In genomic region chr2:233349005-233349998, GRCh38 we compare ENCODE assay signal across 8 cellular contexts.
A peak's percentile ranks its signal among the peaks of the same experiment; 100 is the strongest.
DNase-seq lines count a peak whose midpoint lies in the region; ATAC-seq, FAIRE-seq and TF ChIP-seq lines count a peak whose summit lies in the region.

No MANE protein-coding gene starts in this region.

- peak; percentile 54 for ATAC-seq in GM21515 (IDR thresholded peaks at IDR 0.05; ENCODE audit: unreplicated experiment)

- H3K4me3 ChIP-seq in GM12865 (ENCODE audit: low read depth, low read length), result no peak overlapping the region

- TF ChIP-seq CTCF in GM12865 (IDR thresholded peaks at IDR 0.05; ENCODE audit: insufficient read depth, low read depth, low read length, missing control alignments), result no peak

- DNase-seq in GM12865 (ENCODE audit: low read depth) (peak; percentile 84), NCI-H69 (lab: John Stamatoyannopoulos, UW) (peak; percentile 80), hippocampal formation (lab: John Stamatoyannopoulos, UW) (peak; percentile 41 to 58), urothelium cell line (ENCODE audit: low spot score) (peak; percentile 51), ecto neural progenitor cell (ENCODE audit: low spot score) (no peak), hepatic stellate cell (ENCODE audit: low spot score) (no peak), NCI-H187 (lab: John Stamatoyannopoulos, UW) (no peak)

- no peak for FAIRE-seq in urothelium cell line (lab: Jason Lieb, UNC)

Comparison
In these comparisons a context has a peak if more than half of its experiments do, and no peak if none do; other contexts are left out.
1. DNase-seq: peak in GM12865 (single experiment), NCI-H69 (single experiment), hippocampal formation (2 of 2) and urothelium cell line (single experiment); none in ecto neural progenitor cell (single experiment), hepatic stellate cell (single experiment) and NCI-H187 (0 of 2).